26 cellular contexts compared by ENCODE assay signal in genomic region chr10:5196613-5197234, GRCh38. TPM values are rescaled to one million over a fixed set of nuclear protein-coding genes. Genes with fewer than 3 reads are reported as not detected.
DNase-seq lines count a peak whose midpoint lies in the region; TF ChIP-seq lines count a peak whose summit lies in the region.
"Had no signal": no experiment of that assay in that cellular context is flagged by ENCODE, and none has a peak within 500 bp of the region (broad histone marks: within the 10 kb centered on the region; RNA-seq: fewer than 3 reads in every experiment).

Gene AKR1C4, plus strand, starts transcription at chr10:5196837. Its CDS starts 31 bp downstream, at chr10:5196868.

- H3K14ac ChIP-seq in H9 (ENCODE audit: insufficient read depth, low read length), result no peak within 1 kb of the TSS

- no peaks in the 10 kb centered on the region for H3K79me1 ChIP-seq in H9 (ENCODE audit: insufficient read depth, low read depth, low read length, poor library complexity, severe bottlenecking)

- no peak within 1 kb of the TSS for H2BK15ac ChIP-seq in H9 (ENCODE audit: low read depth, low read length)

- no peaks in the 10 kb centered on the region for H3K9me3 ChIP-seq in H9 (ENCODE audit: control insufficient read depth, low read depth, low read length)

- H4K8ac ChIP-seq in H9 (replicated peaks; ENCODE audit: insufficient read length, low read depth, low read length), result no peak within 1 kb of the TSS

- no peaks in the 10 kb centered on the region; the same call in 1 of the 2 replicates for H3K27me3 Mint-ChIP-seq in H9 (ENCODE audit: low read depth)
- H3K27me3 Mint-ChIP-seq: activated CD8-positive, alpha-beta memory T cell treated with anti-CD3 and anti-CD28 coated beads, Interleukin-2, amount 10 ng/mL, durations not matched to agents 7 days and 5 days had no signal

- no CpG with 5 or more reads among the region's 5 CpGs for WGBS in H9 (ENCODE audit: extremely low coverage, insufficient read length, low lambda C conversion rate)

- H2AK5ac ChIP-seq in H9 (ENCODE audit: insufficient read length, low read length), result no peak within 1 kb of the TSS

- no peaks in the 10 kb centered on the region for H4K20me1 ChIP-seq in H9 (ENCODE audit: control insufficient read depth, insufficient read depth, insufficient read length)

- no peak within 1 kb of the TSS for H2AFZ ChIP-seq in H9 (ENCODE audit: low read length)

- H2BK20ac ChIP-seq in H9 (ENCODE audit: low read depth, low read length, poor library complexity, severe bottlenecking), result no peak within 1 kb of the TSS

- H3K79me2 ChIP-seq in H9 (ENCODE audit: insufficient read depth, low read length), result no peaks in the 10 kb centered on the region

- peaks cover 0 to 2% (median 0%) of the 10 kb centered on the region in 3 experiments; a peak in 1 of 7 replicates for H3K36me3 Mint-ChIP-seq in H9 (ENCODE audit: insufficient read depth in 1 of 3, low read depth in 3 of 3)
- H3K36me3 Mint-ChIP-seq: activated CD8-positive, alpha-beta memory T cell treated with anti-CD3 and anti-CD28 coated beads, Interleukin-2, amount 10 ng/mL, durations not matched to agents 7 days and 5 days; CD8-positive, alpha-beta T cell; mesothelial cell of epicardium had no signal

- no peak within 1 kb of the TSS for H2BK12ac ChIP-seq in H9 (ENCODE audit: insufficient read length, low read depth, low read length)

- H3K4ac ChIP-seq in H9 (ENCODE audit: low read depth, low read length), result no peak within 1 kb of the TSS

- H2BK5ac ChIP-seq in H9 (ENCODE audit: insufficient read length, low read length), result no peak within 1 kb of the TSS

- no peaks in the 10 kb centered on the region for H3K23me2 ChIP-seq in H9 (ENCODE audit: insufficient read length, low read depth, low read length, poor library complexity, severe bottlenecking)

- H3K27ac ChIP-seq in H9 (ENCODE audit: insufficient read length, low read depth, low read length), result no peak within 1 kb of the TSS
- H3K27ac ChIP-seq: heart right ventricle, left lung had no signal

- no peak within 1 kb of the TSS for H4K5ac ChIP-seq in H9 (ENCODE audit: insufficient read length, low read depth, low read length)

- peak; percentile 11 for DNase-seq in AG10803 (ENCODE audit: low read depth)
- DNase-seq in NCI-H526 (lab: John Stamatoyannopoulos, UW), result peak; percentile 1 to 42
- peak; percentile 40 for DNase-seq in fibroblast of gingiva (ENCODE audit: low read depth)
- DNase-seq in mucosa of gallbladder (ENCODE audit: low spot score), result peak; percentile 39
- DNase-seq in SIG-M5 treated with dmso at 0.1 percent for 504 hours (lab: John Stamatoyannopoulos, UW; ENCODE audit: unreplicated experiment), result no peak
- DNase-seq in H9, result no peak
- no peak for DNase-seq in ureter (ENCODE audit: low spot score)
- no peak for DNase-seq in DMS153 treated with DMSO at 0.1 percent for 48 hours (lab: John Stamatoyannopoulos, UW; ENCODE audit: unreplicated experiment)
- DNase-seq: activated CD4-positive, alpha-beta T cell treated with anti-CD3 and anti-CD28 coated beads, Interleukin-2, amount 50 U/mL, for 1 hour; activated CD8-positive, alpha-beta memory T cell treated with anti-CD3 and anti-CD28 coated beads, Interleukin-2, amount 10 ng/mL, durations not matched to agents 7 days and 5 days; activated naive CD4-positive, alpha-beta T cell treated with anti-CD3 and anti-CD28 coated beads, Interleukin-2, amount 50 U/mL, for 16 hours; aorta; caudate nucleus; CD8-positive, alpha-beta T cell; dermis blood vessel endothelial cell; DMS79 treated with DMSO at 0.1 percent for 48 hours; GOT3; heart right ventricle; left lung; NCI-H1436 treated with DMSO at 0.1 percent for 48 hours; NCI-H510A treated with DMSO at 0.1 percent for 48 hours; stimulated activated naive CD4-positive, alpha-beta T cell treated with Interleukin-2 at 50 U/mL for 16 hours had no signal

- no peak within 1 kb of the TSS for H3K18ac ChIP-seq in H9 (ENCODE audit: insufficient read length, low read depth, low read length)

- H4K91ac ChIP-seq in H9 (ENCODE audit: insufficient read length, low read depth, low read length), result no peak within 1 kb of the TSS

- no peak within 1 kb of the TSS for H3K23ac ChIP-seq in H9 (ENCODE audit: insufficient read length, low read depth, low read length)

- no peak within 1 kb of the TSS for H3K4me3 ChIP-seq in AG10803 (ENCODE audit: low read length)
- H3K4me3 ChIP-seq: heart right ventricle, left lung had no signal

- H3K9me3 Mint-ChIP-seq in H9, result peaks cover 12 to 63% of the 10 kb centered on the region in 2 experiments

- H3K27ac Mint-ChIP-seq in H9, result no peak within 1 kb of the TSS; a peak in 1 of 7 replicates
- H3K27ac Mint-ChIP-seq: activated CD8-positive, alpha-beta memory T cell treated with anti-CD3 and anti-CD28 coated beads, Interleukin-2, amount 10 ng/mL, durations not matched to agents 7 days and 5 days; CD8-positive, alpha-beta T cell; mesothelial cell of epicardium; nephron had no signal

- H2BK120ac ChIP-seq in H9 (ENCODE audit: low read depth, low read length, poor library complexity, severe bottlenecking), result no peak within 1 kb of the TSS

- H3K4me3 Mint-ChIP-seq in H9, result no peak within 1 kb of the TSS
- H3K4me3 Mint-ChIP-seq: activated CD8-positive, alpha-beta memory T cell treated with anti-CD3 and anti-CD28 coated beads, Interleukin-2, amount 10 ng/mL, durations not matched to agents 7 days and 5 days; CD8-positive, alpha-beta T cell; mesothelial cell of epicardium; nephron had no signal

- no peak within 1 kb of the TSS for H3K9ac ChIP-seq in H9 (ENCODE audit: extremely low read depth, insufficient read length, low read length)

- H3K27me3 ChIP-seq in H9 (ENCODE audit: insufficient read depth, low read length), result no peaks in the 10 kb centered on the region
- H3K27me3 ChIP-seq: heart right ventricle, left lung had no signal

- no peaks in the 10 kb centered on the region for H3K4me1 ChIP-seq in H9 (ENCODE audit: insufficient read depth, low read length)
- H3K4me1 ChIP-seq: heart right ventricle, left lung had no signal

- no peak within 1 kb of the TSS for H3K56ac ChIP-seq in H9 (ENCODE audit: insufficient read length, low read depth, low read length)

- TF ChIP-seq CTCF in AG10803 (conservative IDR thresholded peaks at IDR 0.05; ENCODE audit: low read length) (no peak), H9 (conservative IDR thresholded peaks at IDR 0.05) (no peak)

- no peak within 1 kb of the TSS for H3K4me2 ChIP-seq in H9 (ENCODE audit: insufficient read depth, insufficient read length, low read length)

- no peak within 1 kb of the TSS for H3T11ph ChIP-seq in H9 (ENCODE audit: low read length)

- H3K4me1 Mint-ChIP-seq in H9, result no peaks in the 10 kb centered on the region
- H3K4me1 Mint-ChIP-seq: activated CD8-positive, alpha-beta memory T cell treated with anti-CD3 and anti-CD28 coated beads, Interleukin-2, amount 10 ng/mL, durations not matched to agents 7 days and 5 days; mesothelial cell of epicardium; nephron had no signal

RNA-seq across cellular contexts. Expression of gene AKR1C4, which starts in this region (rescaled TPM):
- total RNA-seq in mucosa of gallbladder (9.1 TPM), H9 (2021) (not detected in 2 replicates), ureter (not detected)
- total RNA-seq: activated CD8-positive, alpha-beta memory T cell treated with anti-CD3 and anti-CD28 coated beads, Interleukin-2, amount 10 ng/mL, durations not matched to agents 7 days and 5 days; aorta; CD8-positive, alpha-beta T cell; dermis blood vessel endothelial cell; endothelial cell of umbilical vein; heart right ventricle; left lung; mesothelial cell of epicardium; osteocyte had no signal

Comparison
In these comparisons a context has a peak if more than half of its experiments do, and no peak if none do; other contexts are left out.
1. DNase-seq: peak in AG10803 (single experiment), NCI-H526 (2 of 2), fibroblast of gingiva (single experiment) and mucosa of gallbladder (single experiment); none in SIG-M5 treated with dmso at 0.1 percent for 504 hours (single experiment), H9 (single experiment), ureter (single experiment) and DMS153 treated with DMSO at 0.1 percent for 48 hours (single experiment).